8 cellular contexts compared by ENCODE assay signal in the genomic region with DNA sequence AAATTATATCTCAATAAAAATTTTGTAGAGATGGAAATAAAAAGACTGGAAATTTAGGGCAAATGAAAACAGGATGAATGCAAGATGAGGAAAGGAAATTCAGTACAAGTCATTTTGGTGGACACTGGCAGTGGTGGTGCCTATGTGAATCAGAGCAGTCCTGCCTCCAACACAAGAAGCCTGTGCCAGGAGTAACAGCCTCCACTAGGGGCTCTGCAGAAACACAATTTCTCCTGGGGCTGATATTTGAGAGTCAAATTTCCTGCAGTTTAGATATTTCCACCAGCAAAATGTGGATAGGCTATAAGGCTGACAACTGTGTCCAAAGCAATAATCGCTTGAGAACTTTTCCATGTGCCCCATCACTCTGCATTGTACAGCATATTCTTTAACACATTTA. TPM values are rescaled to one million over a fixed set of nuclear protein-coding genes. Genes with fewer than 3 reads are reported as not detected.
DNase-seq lines count a peak whose midpoint lies in the region; TF ChIP-seq lines count a peak whose summit lies in the region.

No MANE protein-coding gene starts in this region.

- TF ChIP-seq CTCF in adrenal gland (IDR thresholded peaks at IDR 0.05): peak; percentile 45 to 64 (median 56)

- H3K4me1 ChIP-seq in adrenal gland (replicated peaks in 1 of 2): no peaks in the 10 kb centered on the region

- no peaks in the 10 kb centered on the region for H3K27me3 ChIP-seq in adrenal gland

- H3K4me3 ChIP-seq in adrenal gland: no peak overlapping the region

- no peaks in the 10 kb centered on the region for H3K36me3 ChIP-seq in adrenal gland (replicated peaks in 1 of 2)

- H3K27ac ChIP-seq in adrenal gland: no peak overlapping the region

- no peak for TF ChIP-seq POLR2A in adrenal gland (IDR thresholded peaks at IDR 0.05)

- WGBS in adrenal gland, 4 donors: 65 to 79% (median 74%) methylated on average over 1 of the region's 1 CpG

- DNase-seq in HT-29 (ENCODE audit: low spot score) (peak; percentile 36), adrenal gland (peak; percentile 35 to 71 (median 63)), iPS DF 19.7 (ENCODE audit: low read depth, low spot score) (peak; percentile 15), superior temporal gyrus (ENCODE audit: extremely low spot score) (peak; percentile 80), NCI-H2029 treated with DMSO at 0.1 percent for 48 hours (lab: John Stamatoyannopoulos, UW) (no peak), NCI-H1436 treated with DMSO at 0.1 percent for 48 hours (lab: John Stamatoyannopoulos, UW) (no peak)
- DNase-seq in stimulated activated naive CD4-positive, alpha-beta T cell treated with Interleukin-2 at 50 U/mL for 16 hours (lab: John Stamatoyannopoulos, UW): no peak
- DNase-seq in activated CD8-positive, alpha-beta memory T cell treated with anti-CD3 and anti-CD28 coated beads, Interleukin-2, amount 50 U/mL, for 48 hours: no peak

- no peaks in the 10 kb centered on the region for H3K9me3 ChIP-seq in adrenal gland (replicated peaks in 1 of 3)

- intact Hi-C loops in adrenal gland (cut with DNase I): loop anchor here in 1 of 2 donors (10.0 kb wide), 1 partner anchor 123 kb away; no protein-coding TSS in a partner anchor

RNA-seq across cellular contexts. Expression of a gene that starts 4.7 kb away (rescaled TPM):
- 0.76 and 1.2 TPM in 2 replicates for total RNA-seq in HT-29 (2014; rRNA removed; shearing (Covaris generic))
- 100 to 1,000 TPM in 4 of 8 donors, 10 to 100 TPM in 4; 31.7 to 127 (median 96.1) TPM for total RNA-seq in adrenal gland
- polyA plus RNA-seq in adrenal gland: 10 to 100 TPM; 12.1 to 20.3 (median 19.6) TPM

Comparison
In these comparisons a context has a peak if more than half of its experiments do, and no peak if none do; other contexts are left out.
1. DNase-seq: peak in HT-29 (single experiment), adrenal gland (7 of 7), iPS DF 19.7 (single experiment) and superior temporal gyrus (single experiment); none in stimulated activated naive CD4-positive, alpha-beta T cell treated with Interleukin-2 at 50 U/mL for 16 hours (single experiment), NCI-H2029 treated with DMSO at 0.1 percent for 48 hours (single experiment), NCI-H1436 treated with DMSO at 0.1 percent for 48 hours (single experiment) and activated CD8-positive, alpha-beta memory T cell treated with anti-CD3 and anti-CD28 coated beads, Interleukin-2, amount 50 U/mL, for 48 hours (single experiment).
2. RNA of a gene that starts 4.7 kb away (total RNA-seq): 31.7 to 127 TPM in adrenal gland; 0.76 to 1.2 TPM in HT-29; every median in the first group is over 10 times any median in the second.